In genomic region chr9:128093016-128093415, GRCh38 we compare ENCODE assay signal across 9 cellular contexts. TPM values are rescaled to one million over a fixed set of nuclear protein-coding genes. Genes with fewer than 3 reads are reported as not detected.
DNase-seq lines count a peak whose midpoint lies in the region; ATAC-seq and TF ChIP-seq lines count a peak whose summit lies in the region.
"Had no signal": no experiment of that assay in that cellular context is flagged by ENCODE, and none has a peak within 500 bp of the region (broad histone marks: within the 10 kb centered on the region; RNA-seq: fewer than 3 reads in every experiment).

No MANE protein-coding gene starts in this region.

- no peaks in the 10 kb centered on the region for H3K9me3 Mint-ChIP-seq in activated naive CD4-positive, alpha-beta T cell treated with anti-CD3 and anti-CD28 coated beads, Interleukin-2, amount 50 U/mL, for 24 hours
- no peaks in the 10 kb centered on the region for H3K9me3 Mint-ChIP-seq in type B pancreatic cell

- TF ChIP-seq CTCF in body of pancreas (IDR thresholded peaks at IDR 0.05) (no peak), type B pancreatic cell (conservative IDR thresholded peaks at IDR 0.05) (no peak)

- peak overlapping the region; percentile 47 for H3K4me3 Mint-ChIP-seq in activated naive CD4-positive, alpha-beta T cell treated with anti-CD3 and anti-CD28 coated beads, Interleukin-2, amount 50 U/mL, for 24 hours
- no peak overlapping the region for H3K4me3 Mint-ChIP-seq in type B pancreatic cell

- intact Hi-C loops in body of pancreas (cut with DNase I): no loop called here

- no peaks in the 10 kb centered on the region for H3K9me3 ChIP-seq in body of pancreas
- H3K9me3 ChIP-seq in muscle layer of duodenum (ENCODE audit: control insufficient read depth in 1 of 2, low read length in 2 of 2): no peaks in the 10 kb centered on the region

- H3K27ac ChIP-seq in body of pancreas: peak overlapping the region; percentile 87 to 95 (median 93)
- peak overlapping the region; percentile 98 for H3K27ac ChIP-seq in muscle layer of duodenum (ENCODE audit: low read length)

- 78 to 79% methylated on average over 4 of the region's 4 CpGs for WGBS in body of pancreas, 2 donors

- no peak for TF ChIP-seq POLR2A in body of pancreas (IDR thresholded peaks at IDR 0.05)

- H3K36me3 Mint-ChIP-seq in activated naive CD4-positive, alpha-beta T cell treated with anti-CD3 and anti-CD28 coated beads, Interleukin-2, amount 50 U/mL, for 24 hours: no peaks in the 10 kb centered on the region
- no peaks in the 10 kb centered on the region for H3K36me3 Mint-ChIP-seq in type B pancreatic cell

- no peaks in the 10 kb centered on the region for H3K27me3 Mint-ChIP-seq in activated naive CD4-positive, alpha-beta T cell treated with anti-CD3 and anti-CD28 coated beads, Interleukin-2, amount 50 U/mL, for 24 hours
- no peaks in the 10 kb centered on the region for H3K27me3 Mint-ChIP-seq in type B pancreatic cell

- ATAC-seq in body of pancreas (no peak), GM18909 (IDR thresholded peaks at IDR 0.05; ENCODE audit: poor library complexity, unreplicated experiment) (no peak), GM21390 (IDR thresholded peaks at IDR 0.05; ENCODE audit: unreplicated experiment) (no peak), GM18861 (IDR thresholded peaks at IDR 0.05; ENCODE audit: unreplicated experiment) (no peak)

- H3K4me1 ChIP-seq in body of pancreas (peaks cover 40% of the 10 kb centered on the region), muscle layer of duodenum (ENCODE audit: control insufficient read depth in 1 of 2, insufficient read depth in 2 of 2, low read length in 2 of 2) (peaks cover 25 to 51% of the 10 kb centered on the region in 2 donors)

- peak overlapping the region; percentile 83 for H3K27ac Mint-ChIP-seq in activated naive CD4-positive, alpha-beta T cell treated with anti-CD3 and anti-CD28 coated beads, Interleukin-2, amount 50 U/mL, for 24 hours
- H3K27ac Mint-ChIP-seq in type B pancreatic cell: peak overlapping the region; percentile 99

- peaks cover 74% of the 10 kb centered on the region for H3K4me1 Mint-ChIP-seq in activated naive CD4-positive, alpha-beta T cell treated with anti-CD3 and anti-CD28 coated beads, Interleukin-2, amount 50 U/mL, for 24 hours
- peaks cover 45% of the 10 kb centered on the region for H3K4me1 Mint-ChIP-seq in type B pancreatic cell (ENCODE audit: unreplicated experiment)

- no peaks in the 10 kb centered on the region for H3K36me3 ChIP-seq in body of pancreas (replicated peaks in 1 of 2; ENCODE audit: insufficient read depth in 1 of 2, low read depth in 2 of 2)
- H3K36me3 ChIP-seq in muscle layer of duodenum (ENCODE audit: control insufficient read depth in 1 of 2, insufficient read depth in 2 of 2, low read length in 2 of 2): peaks cover 0 to 5% of the 10 kb centered on the region in 2 donors

- DNase-seq in activated naive CD4-positive, alpha-beta T cell (lab: John Stamatoyannopoulos, UW): no peak
- DNase-seq in body of pancreas (no peak), type B pancreatic cell (ENCODE audit: extremely low spot score, unreplicated experiment) (no peak)
- DNase-seq: islet precursor cell had no signal

- no peak overlapping the region for H3K4me3 ChIP-seq in body of pancreas
- no peak overlapping the region for H3K4me3 ChIP-seq in muscle layer of duodenum (ENCODE audit: low read depth in 1 of 2, low read length in 2 of 2)

- H3K27me3 ChIP-seq in body of pancreas (no peaks in the 10 kb centered on the region), muscle layer of duodenum (ENCODE audit: low read depth, low read length) (no peaks in the 10 kb centered on the region)

RNA-seq across cellular contexts. Expression of gene SLC25A25, which starts 25.0 kb away (rescaled TPM):
- total RNA-seq in body of pancreas: 10 to 100 TPM; 31.4 to 36.6 TPM
- 19.1 and 39.0 TPM in 2 replicates for total RNA-seq in type B pancreatic cell (ENCODE audit: low replicate concordance)

RNA-seq across cellular contexts. Expression of gene NAIF1, which starts 25.9 kb away (rescaled TPM):
- total RNA-seq in body of pancreas: 1 to 10 TPM; 1.3 to 4.9 TPM
- 6.7 and 10.3 TPM in 2 replicates for total RNA-seq in type B pancreatic cell (ENCODE audit: low replicate concordance)

RNA-seq across cellular contexts. Expression of gene PTGES2, which starts 34.5 kb away (rescaled TPM):
- total RNA-seq in body of pancreas (100 to 1,000 TPM in 1 of 2 donors, 10 to 100 TPM in 1; 55.8 to 145 TPM), type B pancreatic cell (ENCODE audit: low replicate concordance) (67.2 and 85.0 TPM in 2 replicates)

RNA-seq across cellular contexts. Expression of gene LCN2, which starts 56.2 kb away (rescaled TPM):
- 10 to 100 TPM in 1 of 2 donors, 1 to 10 TPM in 1; 4.9 to 24.6 TPM for total RNA-seq in body of pancreas
- 10.7 and 12.4 TPM in 2 replicates for total RNA-seq in type B pancreatic cell (ENCODE audit: low replicate concordance)
